1 cellular context compared by ENCODE assay signal in genomic region chr11:1875093-1875785, GRCh38.
TF ChIP-seq lines count a peak whose summit lies in the region.

No MANE protein-coding gene starts in this region.

TF ChIP-seq in H1, 55 proteins besides CTCF, POLR2A, EP300 and RAD21:
- no peak for TF ChIP-seq BRCA1 (IDR thresholded peaks at IDR 0.05; ENCODE audit: low read depth, low read length)
- no peak for TF ChIP-seq MAFK (IDR thresholded peaks at IDR 0.05; ENCODE audit: low read depth, low read length)
- no peak for TF ChIP-seq HDAC6 (IDR thresholded peaks at IDR 0.05; ENCODE audit: low read depth, low read length)
- no peak for TF ChIP-seq SRF (IDR thresholded peaks at IDR 0.05; ENCODE audit: low read depth, low read length)
- TF ChIP-seq SIRT6 (IDR thresholded peaks at IDR 0.05; ENCODE audit: low read length), result no peak
- TF ChIP-seq SP1 (IDR thresholded peaks at IDR 0.05; ENCODE audit: low read depth, low read length), result no peak
- TF ChIP-seq ZNF274 (IDR thresholded peaks at IDR 0.05; ENCODE audit: borderline replicate concordance, extremely low read depth, low read length), result no peak
- TF ChIP-seq KDM1A (IDR thresholded peaks at IDR 0.05; ENCODE audit: borderline replicate concordance, low read length), result no peak
- no peak for TF ChIP-seq SIN3A (conservative IDR thresholded peaks at IDR 0.05 in 1 of 2, IDR thresholded peaks at IDR 0.05 in 1 of 2; ENCODE audit: low read depth in 1 of 2, low read length in 2 of 2)
- TF ChIP-seq ASH2L (IDR thresholded peaks at IDR 0.05; ENCODE audit: low read length), result no peak
- no peak for TF ChIP-seq CHD7 (IDR thresholded peaks at IDR 0.05; ENCODE audit: insufficient replicate concordance, low read length)
- no peak for TF ChIP-seq RXRA (IDR thresholded peaks at IDR 0.05; ENCODE audit: insufficient read depth, low read depth, low read length)
- TF ChIP-seq JUN (IDR thresholded peaks at IDR 0.05; ENCODE audit: low read depth, low read length), result no peak
- TF ChIP-seq EZH2 (IDR thresholded peaks at IDR 0.05; ENCODE audit: low read depth, low read length, severe bottlenecking), result no peak
- TF ChIP-seq KDM5A (IDR thresholded peaks at IDR 0.05; ENCODE audit: low read length), result no peak
- no peak for TF ChIP-seq E2F6 (IDR thresholded peaks at IDR 0.05)
- no peak for TF ChIP-seq CHD1 (IDR thresholded peaks at IDR 0.05; ENCODE audit: low read depth, low read length)
- TF ChIP-seq NRF1 (IDR thresholded peaks at IDR 0.05; ENCODE audit: low read depth, low read length), result no peak
- TF ChIP-seq POLR2AphosphoS5 (IDR thresholded peaks at IDR 0.05; ENCODE audit: low read depth, low read length), result no peak
- TF ChIP-seq HDAC2 (IDR thresholded peaks at IDR 0.05; ENCODE audit: borderline replicate concordance in 1 of 2, low read depth in 2 of 2, low read length in 2 of 2), result no peak
